Comparison of ENCODE assay signal across 8 cellular contexts in genomic region chr1:29124366-29125236, GRCh38. TPM values are rescaled to one million over a fixed set of nuclear protein-coding genes. Genes with fewer than 3 reads are reported as not detected.
DNase-seq lines count a peak whose midpoint lies in the region; ATAC-seq and TF ChIP-seq lines count a peak whose summit lies in the region.

No MANE protein-coding gene starts in this region.

- H3K9me3 Mint-ChIP-seq in activated naive CD8-positive, alpha-beta T cell (ENCODE audit: low read depth) = no peaks in the 10 kb centered on the region

- DNase-seq in DMS53 (lab: John Stamatoyannopoulos, UW) (peak; percentile 82), DMS53 treated with DMSO at 0.1 percent for 48 hours (lab: John Stamatoyannopoulos, UW; ENCODE audit: unreplicated experiment) (no peak), SK-N-MC (ENCODE audit: low read depth, low spot score) (no peak), heart left ventricle (peak; percentile 82 to 90 (median 87)), pulmonary artery endothelial cell (ENCODE audit: low read depth, low spot score) (peak; percentile 11)
- DNase-seq in NK-92 treated with Interleukin-12 subunit alpha and Interleukin-12 subunit beta, amount 100 ng/mL, for 24 hours (lab: John Stamatoyannopoulos, UW) = no peak

- WGBS in heart left ventricle, 4 donors = 4 to 6% (median 5%) methylated on average over 39 to 85 of the region's 85 CpGs

- H3K4me3 ChIP-seq in SK-N-MC = peak overlapping the region; percentile 87
- peak overlapping the region; percentile 56 to 90 (median 77) for H3K4me3 ChIP-seq in heart left ventricle

- peak in 1 of 2 donors; percentile 42 for TF ChIP-seq POLR2A in heart left ventricle (IDR thresholded peaks at IDR 0.05)

- H3K27ac Mint-ChIP-seq in activated naive CD8-positive, alpha-beta T cell = no peak overlapping the region

- no peaks in the 10 kb centered on the region for H3K36me3 ChIP-seq in SK-N-MC (ENCODE audit: insufficient read depth, low read length)
- no peaks in the 10 kb centered on the region for H3K36me3 ChIP-seq in heart left ventricle

- intact Hi-C loops in heart left ventricle (cut with DNase I) = loop anchor here in 7 of 10 donors (2.0 to 10.0 kb wide), 7 partner anchors 50 to 350 kb away; partner anchors contain the start of gene SRSF4 (in 4 of the 7)

- TF ChIP-seq CTCF in heart left ventricle (IDR thresholded peaks at IDR 0.05) = peak; percentile 24 to 77 (median 70)

- H3K27me3 Mint-ChIP-seq in activated naive CD8-positive, alpha-beta T cell = peaks cover 7% of the 10 kb centered on the region

- peaks cover 2% of the 10 kb centered on the region for H3K4me1 Mint-ChIP-seq in activated naive CD8-positive, alpha-beta T cell (ENCODE audit: low read depth)

- H3K4me1 ChIP-seq in heart left ventricle = peaks cover 0 to 40% (median 18%) of the 10 kb centered on the region in 12 donors

- peak overlapping the region; percentile 75 for H3K4me3 Mint-ChIP-seq in activated naive CD8-positive, alpha-beta T cell

- no peaks in the 10 kb centered on the region for H3K9me3 ChIP-seq in SK-N-MC (ENCODE audit: low read depth, low read length)
- no peaks in the 10 kb centered on the region for H3K9me3 ChIP-seq in heart left ventricle

- H3K27me3 ChIP-seq in heart left ventricle = peaks cover 0 to 57% (median 18%) of the 10 kb centered on the region in 9 donors

- peak; percentile 58 to 81 (median 78) for ATAC-seq in heart left ventricle
- ATAC-seq in HG02763 (IDR thresholded peaks at IDR 0.05; ENCODE audit: unreplicated experiment) = no peak

- peak overlapping the region; percentile 73 for H3K9ac ChIP-seq in SK-N-MC (ENCODE audit: insufficient read length)

- H3K27ac ChIP-seq in SK-N-MC (peak overlapping the region; percentile 31; the same call in 1 of the 2 replicates), heart left ventricle (peak overlapping the region; percentile 84 to 99 (median 94))

- H3K36me3 Mint-ChIP-seq in activated naive CD8-positive, alpha-beta T cell = no peaks in the 10 kb centered on the region

RNA-seq across cellular contexts. Expression of gene TMEM200B, which starts 0.9 kb away (rescaled TPM):
- total RNA-seq in heart left ventricle (1 to 10 TPM in 7 of 9 donors, under 1 TPM in 2; 0.83 to 3.5 (median 1.4) TPM), pulmonary artery endothelial cell (0.92 and 1.7 TPM in 2 replicates)
- 1 to 10 TPM; 1.5 to 1.9 TPM for polyA plus RNA-seq in heart left ventricle

RNA-seq across cellular contexts. Expression of gene SRSF4, which starts 57.1 kb away (rescaled TPM):
- total RNA-seq in heart left ventricle (10 to 100 TPM; 40.4 to 54.6 (median 49.0) TPM), pulmonary artery endothelial cell (37.8 and 70.1 TPM in 2 replicates)
- polyA plus RNA-seq in heart left ventricle = 10 to 100 TPM; 41.6 to 53.2 TPM

Comparison
In these comparisons a context has a peak if more than half of its experiments do, and no peak if none do; other contexts are left out.
1. DNase-seq: peak in DMS53 (single experiment), heart left ventricle (5 of 5) and pulmonary artery endothelial cell (single experiment); none in DMS53 treated with DMSO at 0.1 percent for 48 hours (single experiment), SK-N-MC (single experiment) and NK-92 treated with Interleukin-12 subunit alpha and Interleukin-12 subunit beta, amount 100 ng/mL, for 24 hours (single experiment).